ENCODE assay signal across 27 cellular contexts in genomic region chr6:37158508-37158907, GRCh38.
"Had no signal": no experiment of that assay in that cellular context is flagged by ENCODE, and none has a peak within 500 bp of the region (broad histone marks: within the 10 kb centered on the region; RNA-seq: fewer than 3 reads in every experiment).

No MANE protein-coding gene starts in this region.

- H3K4me1 ChIP-seq: parathyroid adenoma, uterus had no signal

- H3K27ac ChIP-seq: neural progenitor cell, ovary, parathyroid adenoma, psoas muscle, skin epidermis, spleen, suprapubic skin, testis, tibial artery, upper lobe of right lung, uterus had no signal

- H3K36me3 Mint-ChIP-seq: natural killer cell; neural progenitor cell; stimulated activated memory B cell treated with anti-CD40 and anti-IgM and Interleukin-4, amounts not matched to agents 10 μg/mL and 1 μg/mL and 100 μg/mL, for 72 hours; type B pancreatic cell had no signal

- DNase-seq: naive thymus-derived CD4-positive, alpha-beta T cell; natural killer cell; occipital lobe; psoas muscle; spleen; stimulated activated CD4-positive, alpha-beta T cell treated with anti-CD3 and anti-CD28 coated beads, Interleukin-12 subunit alpha, Interleukin-12 subunit beta, amount 100 ng/mL, for 4 hours; stimulated activated CD4-positive, alpha-beta T cell treated with anti-CD3 and anti-CD28 coated beads, Interleukin-1b, Interleukin-23, amount 100 ng/mL, for 48 hours; stimulated activated CD4-positive, alpha-beta T cell treated with anti-CD3 and anti-CD28 coated beads, Interleukin-4, amount 100 ng/mL, for 1 hour; stimulated activated CD4-positive, alpha-beta T cell treated with anti-CD3 and anti-CD28 coated beads, Interleukin-4, amount 100 ng/mL, for 4 hours; stimulated activated CD8-positive, alpha-beta memory T cell treated with anti-CD3 and anti-CD28 coated beads, Interleukin-4, amount 100 ng/mL, for 48 hours; stimulated activated naive CD8-positive, alpha-beta T cell treated with anti-CD3 and anti-CD28 coated beads, Interleukin-15, amount 100 ng/mL, for 72 hours; stimulated activated naive CD8-positive, alpha-beta T cell treated with anti-CD3 and anti-CD28 coated beads, Interleukin-15, Interleukin-2, amounts not matched to agents 100 U/mL and 50 U/mL, for 24 hours; substantia nigra; testis; tibial artery; upper lobe of right lung; uterus had no signal

- H3K79me2 ChIP-seq: parathyroid adenoma had no signal

- H3K4me3 ChIP-seq: neural progenitor cell, ovary, psoas muscle, skin epidermis, smooth muscle cell, spleen, suprapubic skin, testis, tibial artery, upper lobe of right lung, uterus had no signal

- H3K27me3 Mint-ChIP-seq: naive thymus-derived CD4-positive, alpha-beta T cell; type B pancreatic cell had no signal

- H3K36me3 ChIP-seq: neural progenitor cell, ovary, spleen, suprapubic skin, tibial artery, upper lobe of right lung, uterus had no signal

- H3K4me2 ChIP-seq: neural progenitor cell, smooth muscle cell had no signal

- H3K9me3 Mint-ChIP-seq: natural killer cell; nephron; neural progenitor cell; stimulated activated naive CD8-positive, alpha-beta T cell treated with anti-CD3 and anti-CD28 coated beads, Interleukin-15, amount 100 ng/mL, for 72 hours; type B pancreatic cell had no signal

- H3K27me3 ChIP-seq: neural progenitor cell, ovary, spleen, suprapubic skin, testis, tibial artery, upper lobe of right lung, uterus had no signal

- H3K27ac Mint-ChIP-seq: naive thymus-derived CD4-positive, alpha-beta T cell; natural killer cell; nephron; neural progenitor cell; progenitor cell of endocrine pancreas; stimulated activated memory B cell treated with anti-CD40 and anti-IgM and Interleukin-4, amounts not matched to agents 10 μg/mL and 1 μg/mL and 100 μg/mL, for 72 hours; stimulated activated naive CD8-positive, alpha-beta T cell treated with anti-CD3 and anti-CD28 coated beads, Interleukin-15, amount 100 ng/mL, for 72 hours; type B pancreatic cell had no signal

- H3K4me3 Mint-ChIP-seq: naive thymus-derived CD4-positive, alpha-beta T cell; natural killer cell; nephron; neural progenitor cell; stimulated activated memory B cell treated with anti-CD40 and anti-IgM and Interleukin-4, amounts not matched to agents 10 μg/mL and 1 μg/mL and 100 μg/mL, for 72 hours; stimulated activated naive CD8-positive, alpha-beta T cell treated with anti-CD3 and anti-CD28 coated beads, Interleukin-15, amount 100 ng/mL, for 72 hours; type B pancreatic cell had no signal

- H3K9ac ChIP-seq: neural progenitor cell, parathyroid adenoma had no signal

- H2AFZ ChIP-seq: neural progenitor cell, parathyroid adenoma had no signal

- H3K4me1 Mint-ChIP-seq: natural killer cell had no signal

- H3K9me3 ChIP-seq: ovary, psoas muscle, spleen, suprapubic skin, testis, tibial artery, upper lobe of right lung, uterus had no signal
